In the genomic region with DNA sequence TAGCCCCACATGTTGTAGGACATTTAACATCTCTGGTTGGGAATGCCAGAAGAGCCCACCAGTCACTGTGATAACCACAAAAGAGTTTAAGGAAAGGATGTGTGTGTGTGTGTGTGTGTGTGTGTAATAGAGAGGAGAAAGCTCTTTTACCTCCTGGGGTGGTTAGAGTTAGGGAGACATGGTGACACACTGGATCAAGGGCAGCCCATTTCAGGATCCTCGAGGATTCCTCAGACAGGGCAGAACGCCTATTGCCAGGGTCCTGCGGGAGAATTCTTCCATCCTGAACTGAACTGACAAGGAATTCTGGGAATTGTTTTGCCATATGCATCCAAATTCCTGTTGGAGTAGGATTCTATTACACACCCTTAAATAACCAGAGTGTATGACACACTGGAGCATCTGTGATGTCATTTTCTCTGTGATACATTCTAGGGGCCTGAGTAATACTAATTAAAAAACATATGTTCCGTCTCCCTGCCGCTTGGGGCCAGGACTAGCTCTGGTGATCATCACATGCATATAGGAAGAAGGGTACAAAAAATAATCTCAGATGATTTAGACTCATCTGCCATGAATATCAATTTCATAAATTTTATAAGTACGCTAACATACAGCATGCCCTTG, we compare ENCODE assay signal across 13 cellular contexts.
DNase-seq lines count a peak whose midpoint lies in the region; ATAC-seq and TF ChIP-seq lines count a peak whose summit lies in the region.
"Had no signal": no experiment of that assay in that cellular context is flagged by ENCODE, and none has a peak within 500 bp of the region (broad histone marks: within the 10 kb centered on the region; RNA-seq: fewer than 3 reads in every experiment).

No MANE protein-coding gene starts in this region.

- 86 to 92% methylated on average over 2 to 4 of the region's 6 CpGs for WGBS in gastroesophageal sphincter (ENCODE audit: low coverage in 1 of 2), 2 donors
- whole genome bisulfite sequencing in testis, 2 donors: 86 to 90% methylated on average over 6 of the region's 6 CpGs

- no peak overlapping the region for H3K4me3 Mint-ChIP-seq in nephron progenitor cell
- H3K4me3 Mint-ChIP-seq: activated CD8-positive, alpha-beta T cell treated with anti-CD3 and anti-CD28 coated beads for 36 hours; activated naive CD8-positive, alpha-beta T cell treated with anti-CD3 and anti-CD28 coated beads for 36 hours; stimulated activated memory B cell treated with anti-CD40 and anti-IgM and Interleukin-4, amounts not matched to agents 10 μg/mL and 1 μg/mL and 100 μg/mL, for 72 hours; T-helper 2 cell treated with Interferon-gamma antibody and Interleukin-4, amounts not matched to agents 5 μg/mL and 100 μg/mL, for 36 hours had no signal

- no peak for ATAC-seq in gastroesophageal sphincter
- ATAC-seq: activated CD8-positive, alpha-beta T cell treated with anti-CD3 and anti-CD28 coated beads for 36 hours; stimulated activated memory B cell treated with anti-CD40 and anti-IgM and Interleukin-4, amounts not matched to agents 10 μg/mL and 1 μg/mL and 100 μg/mL, for 72 hours had no signal

- H3K9me3 Mint-ChIP-seq in nephron progenitor cell: no peaks in the 10 kb centered on the region
- H3K9me3 Mint-ChIP-seq: activated CD8-positive, alpha-beta T cell treated with anti-CD3 and anti-CD28 coated beads for 36 hours; activated naive CD8-positive, alpha-beta T cell treated with anti-CD3 and anti-CD28 coated beads for 36 hours; stimulated activated memory B cell treated with anti-CD40 and anti-IgM and Interleukin-4, amounts not matched to agents 10 μg/mL and 1 μg/mL and 100 μg/mL, for 72 hours; T-helper 2 cell treated with Interferon-gamma antibody and Interleukin-4, amounts not matched to agents 5 μg/mL and 100 μg/mL, for 36 hours had no signal

- H3K27ac ChIP-seq in gastroesophageal sphincter (no peak overlapping the region), testis (no peak overlapping the region)

- H3K36me3 ChIP-seq in gastroesophageal sphincter (no peaks in the 10 kb centered on the region), testis (ENCODE audit: low read depth, missing control alignments) (no peaks in the 10 kb centered on the region)

- H3K9me3 ChIP-seq in gastroesophageal sphincter: no peaks in the 10 kb centered on the region
- no peaks in the 10 kb centered on the region for H3K9me3 ChIP-seq in testis

- intact Hi-C loops in testis (cut with DNase I; ENCODE audit: low total_unique reads): no loop called here

- H3K27me3 Mint-ChIP-seq in nephron progenitor cell (ENCODE audit: low read depth, poor library complexity): no peaks in the 10 kb centered on the region
- H3K27me3 Mint-ChIP-seq: activated CD8-positive, alpha-beta T cell treated with anti-CD3 and anti-CD28 coated beads for 36 hours; stimulated activated memory B cell treated with anti-CD40 and anti-IgM and Interleukin-4, amounts not matched to agents 10 μg/mL and 1 μg/mL and 100 μg/mL, for 72 hours had no signal

- TF ChIP-seq POLR2A in gastroesophageal sphincter (IDR thresholded peaks at IDR 0.05) (no peak), testis (IDR thresholded peaks at IDR 0.05) (no peak)

- H3K27me3 ChIP-seq in gastroesophageal sphincter (no peaks in the 10 kb centered on the region), testis (no peaks in the 10 kb centered on the region)

- H3K4me3 ChIP-seq in skeletal muscle cell (ENCODE audit: low read depth, low read length): no peak overlapping the region
- H3K4me3 ChIP-seq in gastroesophageal sphincter: no peak overlapping the region
- no peak overlapping the region for H3K4me3 ChIP-seq in testis

- TF ChIP-seq CTCF in nephron progenitor cell (IDR thresholded peaks at IDR 0.05): no peak
- TF ChIP-seq CTCF in gastroesophageal sphincter (IDR thresholded peaks at IDR 0.05): no peak
- no peak for TF ChIP-seq CTCF in testis (IDR thresholded peaks at IDR 0.05)

- peak; percentile 84 for DNase-seq in GM04504 (ENCODE audit: low read depth)
- peak; percentile 97 for DNase-seq in RPMI7951 (ENCODE audit: low read depth)
- DNase-seq in fibroblast of gingiva (ENCODE audit: low read depth): peak; percentile 95
- peak; percentile 83 for DNase-seq in skeletal muscle cell (ENCODE audit: low read depth)
- no peak for DNase-seq in nephron progenitor cell
- DNase-seq in GDM1 (lab: John Stamatoyannopoulos, UW): no peak
- no peak for DNase-seq in testis
- DNase-seq: activated CD8-positive, alpha-beta T cell treated with anti-CD3 and anti-CD28 coated beads for 36 hours; activated naive CD8-positive, alpha-beta T cell treated with anti-CD3 and anti-CD28 coated beads for 36 hours; NCI-H187 had no signal

- H3K4me1 ChIP-seq in gastroesophageal sphincter (peaks cover 0 to 4% (median 0%) of the 10 kb centered on the region in 3 donors), testis (peaks cover 3% of the 10 kb centered on the region)

- H3K4me1 Mint-ChIP-seq in nephron progenitor cell: peaks cover 21% of the 10 kb centered on the region
- H3K4me1 Mint-ChIP-seq: activated naive CD8-positive, alpha-beta T cell treated with anti-CD3 and anti-CD28 coated beads for 36 hours; stimulated activated memory B cell treated with anti-CD40 and anti-IgM and Interleukin-4, amounts not matched to agents 10 μg/mL and 1 μg/mL and 100 μg/mL, for 72 hours had no signal

- no peak for TF ChIP-seq EP300 in gastroesophageal sphincter (IDR thresholded peaks at IDR 0.05)

- no peaks in the 10 kb centered on the region for H3K36me3 Mint-ChIP-seq in nephron progenitor cell (ENCODE audit: low read depth)
- H3K36me3 Mint-ChIP-seq: activated naive CD8-positive, alpha-beta T cell treated with anti-CD3 and anti-CD28 coated beads for 36 hours; stimulated activated memory B cell treated with anti-CD40 and anti-IgM and Interleukin-4, amounts not matched to agents 10 μg/mL and 1 μg/mL and 100 μg/mL, for 72 hours had no signal

- no peak overlapping the region for H3K27ac Mint-ChIP-seq in nephron progenitor cell
- H3K27ac Mint-ChIP-seq: activated CD8-positive, alpha-beta T cell treated with anti-CD3 and anti-CD28 coated beads for 36 hours; activated naive CD8-positive, alpha-beta T cell treated with anti-CD3 and anti-CD28 coated beads for 36 hours; stimulated activated memory B cell treated with anti-CD40 and anti-IgM and Interleukin-4, amounts not matched to agents 10 μg/mL and 1 μg/mL and 100 μg/mL, for 72 hours; T-helper 2 cell treated with Interferon-gamma antibody and Interleukin-4, amounts not matched to agents 5 μg/mL and 100 μg/mL, for 36 hours had no signal

Comparison
In these comparisons a context has a peak if more than half of its experiments do, and no peak if none do; other contexts are left out.
1. DNase-seq: peak in GM04504 (single experiment), RPMI7951 (single experiment), fibroblast of gingiva (single experiment) and skeletal muscle cell (single experiment); none in nephron progenitor cell (single experiment), GDM1 (single experiment) and testis (single experiment).